ENCODE assay signal across 8 cellular contexts in genomic region chr17:63773272-63774140, GRCh38.
DNase-seq lines count a peak whose midpoint lies in the region; ATAC-seq and FAIRE-seq lines count a peak whose summit lies in the region.

TSS of gene CCDC47 (minus strand) at chr17:63773597. CDS start at chr17:63766175, 7,422 bp downstream.

- DNase-seq in COLO829 (ENCODE audit: low spot score) (peak; percentile 100), HTR-8/SVneo (ENCODE audit: insufficient read length, low spot score) (peak; percentile 100), NOMO-1 treated with dmso at 0.1 percent for 144 hours (lab: John Stamatoyannopoulos, UW; ENCODE audit: unreplicated experiment) (peak; percentile 96), medulla oblongata (ENCODE audit: extremely low spot score) (peak; percentile 100)
- peak; percentile 91 to 98 (median 94) for DNase-seq in activated CD8-positive, alpha-beta memory T cell treated with anti-CD3 and anti-CD28 coated beads for 48 hours (ENCODE audit: low read depth in 2 of 3, low spot score in 2 of 3)
- peak; percentile 96 to 97 (median 97) for DNase-seq in effector memory CD8-positive, alpha-beta T cell
- peak; percentile 95 for DNase-seq in stimulated activated CD8-positive, alpha-beta memory T cell treated with anti-CD3 and anti-CD28 coated beads, Interleukin-12 subunit alpha, Interleukin-12 subunit beta, amount 100 ng/mL, for 1 hour (ENCODE audit: low read depth)

- peak; percentile 99 for FAIRE-seq in HTR-8/SVneo (lab: Jason Lieb, UNC)

- no peaks in the 10 kb centered on the region for H3K27me3 Mint-ChIP-seq in effector memory CD8-positive, alpha-beta T cell

- H3K4me1 Mint-ChIP-seq in effector memory CD8-positive, alpha-beta T cell (ENCODE audit: low read depth in 2 of 2), result peaks cover 34 to 61% of the 10 kb centered on the region in 2 donors

- H3K36me3 Mint-ChIP-seq in effector memory CD8-positive, alpha-beta T cell (ENCODE audit: insufficient read depth), result peaks cover 35% of the 10 kb centered on the region

- peak; percentile 75 for ATAC-seq in GM21367 (IDR thresholded peaks at IDR 0.05; ENCODE audit: unreplicated experiment)
- peak; percentile 83 for ATAC-seq in effector memory CD8-positive, alpha-beta T cell (replicated peaks)

- no peaks in the 10 kb centered on the region for H3K9me3 Mint-ChIP-seq in effector memory CD8-positive, alpha-beta T cell

- H3K4me3 Mint-ChIP-seq in effector memory CD8-positive, alpha-beta T cell, result peak within 1 kb of the TSS; percentile 87 to 96

- peak within 1 kb of the TSS; percentile 95 to 96 for H3K27ac Mint-ChIP-seq in effector memory CD8-positive, alpha-beta T cell

Comparison
In these comparisons a context has a peak if more than half of its experiments do, and no peak if none do; other contexts are left out.
1. Peak in every context shown above with its lines: DNase-seq and ATAC-seq.